Comparison of ENCODE assay signal across 18 cellular contexts in genomic region chr12:80821513-80822000, GRCh38.
A peak's percentile ranks its signal among the peaks of the same experiment; 100 is the strongest.
DNase-seq lines count a peak whose midpoint lies in the region; ATAC-seq and TF ChIP-seq lines count a peak whose summit lies in the region.
"Had no signal": no experiment of that assay in that cellular context is flagged by ENCODE, and none has a peak within 500 bp of the region (broad histone marks: within the 10 kb centered on the region; RNA-seq: fewer than 3 reads in every experiment).

No MANE protein-coding gene starts in this region.

- H3K9me3 ChIP-seq in endodermal cell (ENCODE audit: control insufficient read depth, low read length) (peaks cover 14% of the 10 kb centered on the region), ascending aorta (no peaks in the 10 kb centered on the region)
- H3K9me3 ChIP-seq: SJSA1, stomach had no signal

- H3K27me3 Mint-ChIP-seq in endodermal cell (ENCODE audit: insufficient read depth): no peaks in the 10 kb centered on the region
- H3K27me3 Mint-ChIP-seq in type B pancreatic cell: no peaks in the 10 kb centered on the region
- H3K27me3 Mint-ChIP-seq: B cell; effector memory CD8-positive, alpha-beta T cell; naive B cell had no signal

- H3K4me1 ChIP-seq in endodermal cell (ENCODE audit: control insufficient read depth, insufficient read depth, low read length) (no peaks in the 10 kb centered on the region), ascending aorta (no peaks in the 10 kb centered on the region)
- H3K4me1 ChIP-seq: foreskin keratinocyte, SJSA1, stomach had no signal

- H3K27ac Mint-ChIP-seq in endodermal cell: no peak overlapping the region
- no peak overlapping the region for H3K27ac Mint-ChIP-seq in type B pancreatic cell
- H3K27ac Mint-ChIP-seq: B cell; effector memory CD8-positive, alpha-beta T cell; naive B cell had no signal

- peaks cover 7% of the 10 kb centered on the region for H3K36me3 ChIP-seq in endodermal cell (ENCODE audit: control insufficient read depth, insufficient read depth, low read length)
- H3K36me3 ChIP-seq in ascending aorta: no peaks in the 10 kb centered on the region
- H3K36me3 ChIP-seq: SJSA1, stomach had no signal

- intact Hi-C loops in ascending aorta (cut with DNase I) (no loop called here), lower leg skin (cut with DNase I; ENCODE audit: low total_unique reads) (no loop called here)

- ATAC-seq in GM18498 (IDR thresholded peaks at IDR 0.05; ENCODE audit: unreplicated experiment) (peak; percentile 60), GM21529 (IDR thresholded peaks at IDR 0.05; ENCODE audit: unreplicated experiment) (peak; percentile 46), HG03439 (IDR thresholded peaks at IDR 0.05; ENCODE audit: unreplicated experiment) (peak; percentile 59)
- ATAC-seq: effector memory CD8-positive, alpha-beta T cell; foreskin keratinocyte; sciatic nerve had no signal

- WGBS in endodermal cell (ENCODE audit: insufficient coverage in 1 of 2, insufficient read length in 1 of 2), 2 experiments: 85 to 100% methylated on average over 1 to 4 of the region's 4 CpGs
- 84 to 87% methylated on average over 4 of the region's 4 CpGs for WGBS in lower leg skin, 2 donors

- H3K4me3 Mint-ChIP-seq in endodermal cell: no peak overlapping the region
- no peak overlapping the region for H3K4me3 Mint-ChIP-seq in type B pancreatic cell
- H3K4me3 Mint-ChIP-seq: B cell; effector memory CD8-positive, alpha-beta T cell had no signal

- H3K4me1 Mint-ChIP-seq in endodermal cell (peaks cover 16% of the 10 kb centered on the region), type B pancreatic cell (ENCODE audit: unreplicated experiment) (peaks cover 9% of the 10 kb centered on the region)
- H3K4me1 Mint-ChIP-seq: B cell, naive B cell had no signal

- H3K9me3 Mint-ChIP-seq in endodermal cell (peaks cover 4% of the 10 kb centered on the region), type B pancreatic cell (no peaks in the 10 kb centered on the region)

- no peak for TF ChIP-seq CTCF in endodermal cell (conservative IDR thresholded peaks at IDR 0.05)
- no peak for TF ChIP-seq CTCF in ascending aorta (IDR thresholded peaks at IDR 0.05)
- no peak for TF ChIP-seq CTCF in type B pancreatic cell (conservative IDR thresholded peaks at IDR 0.05)
- no peak for TF ChIP-seq CTCF in lower leg skin (IDR thresholded peaks at IDR 0.05)

- H3K9ac ChIP-seq in endodermal cell (ENCODE audit: extremely low read depth, low read length, poor library complexity, severe bottlenecking): no peak overlapping the region

- DNase-seq in endodermal cell (peak; percentile 47), ascending aorta (ENCODE audit: low spot score in 2 of 2) (no peak), type B pancreatic cell (ENCODE audit: extremely low spot score, unreplicated experiment) (no peak), lower leg skin (ENCODE audit: low spot score in 2 of 2) (no peak)
- no peak for DNase-seq in stimulated activated CD4-positive, alpha-beta T cell treated with anti-CD3 and anti-CD28 coated beads, Interleukin-2, amount 100 ng/mL, for 24 hours
- DNase-seq: activated naive CD4-positive, alpha-beta T cell treated with anti-CD3 and anti-CD28 coated beads, Interleukin-2, amount 50 U/mL, for 16 hours; effector memory CD8-positive, alpha-beta T cell; foreskin keratinocyte; MM.1S; naive B cell; NCI-H774; stomach had no signal

- H3K4me3 ChIP-seq in endodermal cell (ENCODE audit: low read length) (no peak overlapping the region), ascending aorta (no peak overlapping the region), lower leg skin (ENCODE audit: low read depth, poor library complexity, severe bottlenecking) (no peak overlapping the region)
- H3K4me3 ChIP-seq: SJSA1, stomach had no signal

- no peak for TF ChIP-seq POLR2A in lower leg skin (IDR thresholded peaks at IDR 0.05)

- H3K27ac ChIP-seq in endodermal cell (ENCODE audit: low read depth, low read length): no peak overlapping the region
- no peak overlapping the region for H3K27ac ChIP-seq in ascending aorta
- H3K27ac ChIP-seq: foreskin keratinocyte, SJSA1, stomach had no signal

- H3K36me3 Mint-ChIP-seq in endodermal cell (ENCODE audit: low read depth) (peaks cover 19% of the 10 kb centered on the region), type B pancreatic cell (peaks cover 4% of the 10 kb centered on the region)
- H3K36me3 Mint-ChIP-seq: naive B cell had no signal

- H3K27me3 ChIP-seq in endodermal cell (ENCODE audit: control insufficient read depth, insufficient read depth, low read length, poor library complexity, severe bottlenecking): no peaks in the 10 kb centered on the region
- H3K27me3 ChIP-seq in ascending aorta: no peaks in the 10 kb centered on the region
- H3K27me3 ChIP-seq: foreskin keratinocyte, SJSA1, stomach had no signal
